30 cellular contexts compared by ENCODE assay signal in genomic region chr3:162521669-162522068, GRCh38.
"Had no signal": no experiment of that assay in that cellular context is flagged by ENCODE, and none has a peak within 500 bp of the region (broad histone marks: within the 10 kb centered on the region; RNA-seq: fewer than 3 reads in every experiment).

No MANE protein-coding gene starts in this region.

- DNase-seq: naive thymus-derived CD8-positive, alpha-beta T cell; nephron progenitor cell; nucleus accumbens; pancreas; right cardiac atrium; spleen; stimulated activated CD4-positive, alpha-beta T cell treated with anti-CD3 and anti-CD28 coated beads, Interleukin-12 subunit alpha, Interleukin-12 subunit beta, amount 100 ng/mL, for 4 hours; stimulated activated CD4-positive, alpha-beta T cell treated with anti-CD3 and anti-CD28 coated beads, Interleukin-1b, Interleukin-23, amount 100 ng/mL, for 48 hours; stimulated activated CD4-positive, alpha-beta T cell treated with anti-CD3 and anti-CD28 coated beads, Interleukin-4, amount 100 ng/mL, for 1 hour; stimulated activated CD4-positive, alpha-beta T cell treated with anti-CD3 and anti-CD28 coated beads, Interleukin-4, amount 100 ng/mL, for 4 hours; stimulated activated CD8-positive, alpha-beta memory T cell treated with anti-CD3 and anti-CD28 coated beads, Interleukin-4, amount 100 ng/mL, for 48 hours; stimulated activated naive CD4-positive, alpha-beta T cell; stimulated activated naive CD8-positive, alpha-beta T cell treated with anti-CD3 and anti-CD28 coated beads, Interleukin-15, amount 100 ng/mL, for 72 hours; stimulated activated naive CD8-positive, alpha-beta T cell treated with anti-CD3 and anti-CD28 coated beads, Interleukin-15, Interleukin-2, amounts not matched to agents 100 U/mL and 50 U/mL, for 24 hours; substantia nigra; testis; tibial artery; transverse colon; upper lobe of left lung had no signal

- H3K9me3 Mint-ChIP-seq: neural crest cell had no signal

- H3K27me3 Mint-ChIP-seq: naive thymus-derived CD8-positive, alpha-beta T cell; natural killer cell treated with Interleukin-12 subunit alpha and Interleukin-12 subunit beta and Interleukin-15 and Interleukin-18, amount 100 ng/mL, for 72 hours; stimulated activated memory B cell treated with anti-CD40 and anti-IgM and Interleukin-4, amounts not matched to agents 10 μg/mL and 1 μg/mL and 100 μg/mL, for 72 hours; stimulated activated naive CD8-positive, alpha-beta T cell treated with anti-CD3 and anti-CD28 coated beads, Interleukin-15, amount 100 ng/mL, for 72 hours had no signal

- H3K4me2 ChIP-seq: smooth muscle cell had no signal

- H3K36me3 ChIP-seq: neutrophil, pancreas, prostate gland, spleen, suprapubic skin, tibial artery, transverse colon, upper lobe of left lung, vagina had no signal

- H3K27me3 ChIP-seq: neutrophil, pancreas, spleen, suprapubic skin, testis, tibial artery, transverse colon, upper lobe of left lung, vagina had no signal

- H3K27ac ChIP-seq: neutrophil, pancreas, prostate gland, skin epidermis, spleen, suprapubic skin, testis, tibial artery, transverse colon, upper lobe of left lung, vagina had no signal

- H3K4me3 Mint-ChIP-seq: naive thymus-derived CD8-positive, alpha-beta T cell; natural killer cell treated with Interleukin-12 subunit alpha and Interleukin-12 subunit beta and Interleukin-15 and Interleukin-18, amount 100 ng/mL, for 72 hours; nephron progenitor cell; neural crest cell; stimulated activated memory B cell treated with anti-CD40 and anti-IgM and Interleukin-4, amounts not matched to agents 10 μg/mL and 1 μg/mL and 100 μg/mL, for 72 hours; stimulated activated naive CD8-positive, alpha-beta T cell treated with anti-CD3 and anti-CD28 coated beads, Interleukin-15, amount 100 ng/mL, for 72 hours had no signal

- H3K4me3 ChIP-seq: pancreas, prostate gland, skin epidermis, smooth muscle cell, spleen, suprapubic skin, testis, tibial artery, transverse colon, upper lobe of left lung, vagina had no signal

- H3K36me3 Mint-ChIP-seq: naive thymus-derived CD8-positive, alpha-beta T cell; natural killer cell treated with Interleukin-12 subunit alpha and Interleukin-12 subunit beta and Interleukin-15 and Interleukin-18, amount 100 ng/mL, for 72 hours; stimulated activated memory B cell treated with anti-CD40 and anti-IgM and Interleukin-4, amounts not matched to agents 10 μg/mL and 1 μg/mL and 100 μg/mL, for 72 hours had no signal

- FAIRE-seq: pancreas, urothelium cell line had no signal

- H3K4me1 Mint-ChIP-seq: naive thymus-derived CD8-positive, alpha-beta T cell; neural crest cell; stimulated activated memory B cell treated with anti-CD40 and anti-IgM and Interleukin-4, amounts not matched to agents 10 μg/mL and 1 μg/mL and 100 μg/mL, for 72 hours; stimulated activated naive CD8-positive, alpha-beta T cell treated with anti-CD3 and anti-CD28 coated beads, Interleukin-15, amount 100 ng/mL, for 72 hours had no signal

- ATAC-seq: naive thymus-derived CD8-positive, alpha-beta T cell; natural killer cell treated with Interleukin-12 subunit alpha and Interleukin-12 subunit beta and Interleukin-15 and Interleukin-18, amount 100 ng/mL, for 72 hours; pancreas; right cardiac atrium; sciatic nerve; stimulated activated memory B cell treated with anti-CD40 and anti-IgM and Interleukin-4, amounts not matched to agents 10 μg/mL and 1 μg/mL and 100 μg/mL, for 72 hours; stimulated activated naive CD8-positive, alpha-beta T cell treated with anti-CD3 and anti-CD28 coated beads, Interleukin-15, amount 100 ng/mL, for 72 hours; stimulated activated naive CD8-positive, alpha-beta T cell treated with anti-CD3 and anti-CD28 coated beads, Interleukin-15, Interleukin-2, amounts not matched to agents 100 U/mL and 50 U/mL, for 24 hours had no signal

- H3K4me1 ChIP-seq: pancreas, prostate gland, spleen, suprapubic skin, testis, tibial artery, transverse colon, upper lobe of left lung, vagina had no signal

- H3K27ac Mint-ChIP-seq: naive thymus-derived CD8-positive, alpha-beta T cell; natural killer cell treated with Interleukin-12 subunit alpha and Interleukin-12 subunit beta and Interleukin-15 and Interleukin-18, amount 100 ng/mL, for 72 hours; nephron progenitor cell; stimulated activated memory B cell treated with anti-CD40 and anti-IgM and Interleukin-4, amounts not matched to agents 10 μg/mL and 1 μg/mL and 100 μg/mL, for 72 hours; stimulated activated naive CD8-positive, alpha-beta T cell treated with anti-CD3 and anti-CD28 coated beads, Interleukin-15, amount 100 ng/mL, for 72 hours had no signal

- H3K9me3 ChIP-seq: neutrophil, pancreas, prostate gland, spleen, suprapubic skin, testis, tibial artery, transverse colon, upper lobe of left lung, vagina had no signal
